ENCODE assay signal across 11 cellular contexts in genomic region chr21:44819283-44820243, GRCh38. TPM values are rescaled to one million over a fixed set of nuclear protein-coding genes. Genes with fewer than 3 reads are reported as not detected.
DNase-seq lines count a peak whose midpoint lies in the region; ATAC-seq lines count a peak whose summit lies in the region.
"Had no signal": no experiment of that assay in that cellular context is flagged by ENCODE, and none has a peak within 500 bp of the region (broad histone marks: within the 10 kb centered on the region; RNA-seq: fewer than 3 reads in every experiment).

No MANE protein-coding gene starts in this region.

- peaks cover 30% of the 10 kb centered on the region for H3K9me3 Mint-ChIP-seq in activated naive CD4-positive, alpha-beta T cell treated with anti-CD3 and anti-CD28 coated beads, Interleukin-2, amount 10 ng/mL, durations not matched to agents 7 days and 5 days
- peaks cover 30% of the 10 kb centered on the region for H3K9me3 Mint-ChIP-seq in activated CD4-positive, alpha-beta memory T cell treated with anti-CD3 and anti-CD28 coated beads for 36 hours
- H3K9me3 Mint-ChIP-seq in stimulated activated memory B cell treated with anti-CD40 and anti-IgM and Interleukin-4, amounts not matched to agents 10 μg/mL and 1 μg/mL and 100 μg/mL, for 72 hours = peaks cover 6% of the 10 kb centered on the region

- peaks cover 13% of the 10 kb centered on the region for H3K36me3 Mint-ChIP-seq in activated naive CD4-positive, alpha-beta T cell treated with anti-CD3 and anti-CD28 coated beads, Interleukin-2, amount 10 ng/mL, durations not matched to agents 7 days and 5 days
- no peaks in the 10 kb centered on the region for H3K36me3 Mint-ChIP-seq in activated CD4-positive, alpha-beta memory T cell treated with anti-CD3 and anti-CD28 coated beads for 36 hours
- no peaks in the 10 kb centered on the region for H3K36me3 Mint-ChIP-seq in stimulated activated memory B cell treated with anti-CD40 and anti-IgM and Interleukin-4, amounts not matched to agents 10 μg/mL and 1 μg/mL and 100 μg/mL, for 72 hours

- DNase-seq in activated naive CD4-positive, alpha-beta T cell treated with anti-CD3 and anti-CD28 coated beads, Interleukin-2, amount 10 ng/mL, durations not matched to agents 7 days and 5 days = no peak
- DNase-seq in activated naive CD4-positive, alpha-beta T cell (lab: John Stamatoyannopoulos, UW) = no peak
- no peak for DNase-seq in activated CD4-positive, alpha-beta memory T cell treated with anti-CD3 and anti-CD28 coated beads for 36 hours
- no peak for DNase-seq in stimulated activated naive CD4-positive, alpha-beta T cell treated with Interleukin-2 at 50 U/mL for 16 hours (lab: John Stamatoyannopoulos, UW)
- DNase-seq in NCI-H510A (lab: John Stamatoyannopoulos, UW) (no peak), pons (ENCODE audit: low spot score) (no peak)
- DNase-seq: mesenchymal stem cell, NCI-H1048, NCI-H2227 treated with DMSO at 0.1 percent for 48 hours had no signal

- POLR2A ChIA-PET in activated CD4-positive, alpha-beta memory T cell treated with anti-CD3 and anti-CD28 coated beads for 36 hours (lab: Charles Lee) = no interaction called here

- H3K27ac Mint-ChIP-seq in activated naive CD4-positive, alpha-beta T cell treated with anti-CD3 and anti-CD28 coated beads, Interleukin-2, amount 10 ng/mL, durations not matched to agents 7 days and 5 days = peak overlapping the region; percentile 77
- peak overlapping the region; percentile 64 for H3K27ac Mint-ChIP-seq in activated CD4-positive, alpha-beta memory T cell treated with anti-CD3 and anti-CD28 coated beads for 36 hours
- H3K27ac Mint-ChIP-seq in stimulated activated memory B cell treated with anti-CD40 and anti-IgM and Interleukin-4, amounts not matched to agents 10 μg/mL and 1 μg/mL and 100 μg/mL, for 72 hours = no peak overlapping the region

- intact Hi-C loops in activated CD4-positive, alpha-beta memory T cell treated with anti-CD3 and anti-CD28 coated beads for 36 hours (cut with micrococcal nuclease) = loop anchor here (5.0 kb wide), 2 partner anchors 108 to 263 kb away; no protein-coding TSS in a partner anchor

- peaks cover 20% of the 10 kb centered on the region for H3K9me3 ChIP-seq in iPS-18c (ENCODE audit: control insufficient read depth, insufficient read depth, low read length)

- peaks cover 14% of the 10 kb centered on the region for H3K4me1 Mint-ChIP-seq in activated naive CD4-positive, alpha-beta T cell treated with anti-CD3 and anti-CD28 coated beads, Interleukin-2, amount 10 ng/mL, durations not matched to agents 7 days and 5 days
- H3K4me1 Mint-ChIP-seq in activated CD4-positive, alpha-beta memory T cell treated with anti-CD3 and anti-CD28 coated beads for 36 hours (ENCODE audit: low read depth) = peaks cover 11% of the 10 kb centered on the region
- peaks cover 25% of the 10 kb centered on the region for H3K4me1 Mint-ChIP-seq in stimulated activated memory B cell treated with anti-CD40 and anti-IgM and Interleukin-4, amounts not matched to agents 10 μg/mL and 1 μg/mL and 100 μg/mL, for 72 hours

- H3K27me3 Mint-ChIP-seq in activated naive CD4-positive, alpha-beta T cell treated with anti-CD3 and anti-CD28 coated beads, Interleukin-2, amount 10 ng/mL, durations not matched to agents 7 days and 5 days = peaks cover 33% of the 10 kb centered on the region
- H3K27me3 Mint-ChIP-seq in activated CD4-positive, alpha-beta memory T cell treated with anti-CD3 and anti-CD28 coated beads for 36 hours = no peaks in the 10 kb centered on the region
- no peaks in the 10 kb centered on the region for H3K27me3 Mint-ChIP-seq in stimulated activated memory B cell treated with anti-CD40 and anti-IgM and Interleukin-4, amounts not matched to agents 10 μg/mL and 1 μg/mL and 100 μg/mL, for 72 hours

- H3K4me3 ChIP-seq in iPS-18c (ENCODE audit: insufficient read depth, low read depth, low read length) = peak overlapping the region; percentile 81; the same call in 1 of the 2 replicates

- CTCF ChIA-PET in activated naive CD4-positive, alpha-beta T cell treated with anti-CD3 and anti-CD28 coated beads, Interleukin-2, amount 10 ng/mL, durations not matched to agents 7 days and 5 days (lab: Charles Lee) = no interaction called here
- CTCF ChIA-PET in activated CD4-positive, alpha-beta memory T cell treated with anti-CD3 and anti-CD28 coated beads for 36 hours (lab: Charles Lee) = interaction anchor here (0.7 to 1.3 kb wide), 2 partner anchors 26 to 54 kb away, joined by 3 to 4 read pairs; partner anchors contain the start of gene PTTG1IP

- H3K4me3 Mint-ChIP-seq in activated naive CD4-positive, alpha-beta T cell treated with anti-CD3 and anti-CD28 coated beads, Interleukin-2, amount 10 ng/mL, durations not matched to agents 7 days and 5 days = peak overlapping the region; percentile 59
- H3K4me3 Mint-ChIP-seq in activated CD4-positive, alpha-beta memory T cell treated with anti-CD3 and anti-CD28 coated beads for 36 hours = peak overlapping the region; percentile 56
- peak overlapping the region; percentile 33 for H3K4me3 Mint-ChIP-seq in stimulated activated memory B cell treated with anti-CD40 and anti-IgM and Interleukin-4, amounts not matched to agents 10 μg/mL and 1 μg/mL and 100 μg/mL, for 72 hours

- no peak for ATAC-seq in stimulated activated memory B cell treated with anti-CD40 and anti-IgM and Interleukin-4, amounts not matched to agents 10 μg/mL and 1 μg/mL and 100 μg/mL, for 72 hours

RNA-seq across cellular contexts. Expression of gene SUMO3, which starts 1.7 kb away (rescaled TPM):
- total RNA-seq in activated CD4-positive, alpha-beta memory T cell treated with anti-CD3 and anti-CD28 coated beads for 36 hours = 10 to 100 TPM; 77.2 to 77.6 TPM

RNA-seq across cellular contexts. Expression of gene UBE2G2, which starts 17.9 kb away (rescaled TPM):
- total RNA-seq in activated CD4-positive, alpha-beta memory T cell treated with anti-CD3 and anti-CD28 coated beads for 36 hours = 10 to 100 TPM; 87.6 to 96.0 TPM

RNA-seq across cellular contexts. Expression of gene PTTG1IP, which starts 53.9 kb away (rescaled TPM):
- total RNA-seq in activated CD4-positive, alpha-beta memory T cell treated with anti-CD3 and anti-CD28 coated beads for 36 hours = 10 to 100 TPM; 43.0 to 44.4 TPM
